8 cellular contexts compared by ENCODE assay signal in genomic region chr4:73069338-73070071, GRCh38. TPM values are rescaled to one million over a fixed set of nuclear protein-coding genes. Genes with fewer than 3 reads are reported as not detected.
DNase-seq lines count a peak whose midpoint lies in the region; ATAC-seq and TF ChIP-seq lines count a peak whose summit lies in the region.

COX18 (minus strand) TSS chr4:73069716; CDS start chr4:73069649, 67 bp downstream.

- no TSS peak for BruUV-seq in OCI-LY7 (replicated peaks; lab: Mats Ljungman, UMichigan)

- CTCF ChIA-PET in OCI-LY7 (lab: Charles Lee; ENCODE audit: unreplicated experiment), result interaction anchor here (0.5 kb wide), 1 partner anchor 44 kb away, joined by 3 read pairs; no protein-coding TSS in a partner anchor

- H3K9me3 ChIP-seq in OCI-LY7 (ENCODE audit: low read length), result no peaks in the 10 kb centered on the region

- 0 out of 2 replicates have a peak, but pooled peaks have one; percentile 22 for TF ChIP-seq CTCF in OCI-LY7 (conservative IDR thresholded peaks at IDR 0.05; ENCODE audit: low read length)
- no peak for TF ChIP-seq CTCF in endothelial cell (IDR thresholded peaks at IDR 0.05; ENCODE audit: unreplicated experiment)
- no peak for TF ChIP-seq CTCF in mesothelial cell of epicardium (IDR thresholded peaks at IDR 0.05; ENCODE audit: unreplicated experiment)

- peak within 1 kb of the TSS; percentile 99 for H3K27ac Mint-ChIP-seq in endothelial cell (ENCODE audit: unreplicated experiment)
- peak within 1 kb of the TSS; percentile 99 for H3K27ac Mint-ChIP-seq in mesothelial cell of epicardium

- no peaks in the 10 kb centered on the region for H4K20me1 ChIP-seq in OCI-LY7 (ENCODE audit: insufficient read depth, low read length)

- H3K4me3 ChIP-seq in OCI-LY7 (ENCODE audit: low read depth, low read length, poor library complexity, severe bottlenecking), result peak within 1 kb of the TSS; percentile 81

- H3K4me1 Mint-ChIP-seq in endothelial cell (ENCODE audit: unreplicated experiment) (peaks cover 15% of the 10 kb centered on the region), mesothelial cell of epicardium (peaks cover 16% of the 10 kb centered on the region)

- POLR2A ChIA-PET in OCI-LY7 (lab: Charles Lee), result interaction anchor here (0.6 to 2.8 kb wide), 8 partner anchors 11 to 547 kb away, joined by 3 to 20 read pairs (median 4); partner anchors contain the start of gene ANKRD17

- no peaks in the 10 kb centered on the region for H3K9me2 ChIP-seq in OCI-LY7 (ENCODE audit: insufficient read depth, low read length)

- H3K36me3 ChIP-seq in OCI-LY7 (ENCODE audit: insufficient read depth, low read length), result peaks cover 61% of the 10 kb centered on the region

- peaks cover 18% of the 10 kb centered on the region; the same call in 1 of the 2 replicates for H3K79me2 ChIP-seq in OCI-LY7 (ENCODE audit: insufficient read depth, low read depth, low read length)

- H3K4me3 Mint-ChIP-seq in endothelial cell (ENCODE audit: unreplicated experiment), result peak within 1 kb of the TSS; percentile 94
- peak within 1 kb of the TSS; percentile 93 for H3K4me3 Mint-ChIP-seq in mesothelial cell of epicardium

- H3K4me2 ChIP-seq in OCI-LY7 (ENCODE audit: low read length), result peak within 1 kb of the TSS; percentile 93

- peaks cover 4% of the 10 kb centered on the region for H3K36me3 Mint-ChIP-seq in endothelial cell (ENCODE audit: low read depth, unreplicated experiment)
- peaks cover 7% of the 10 kb centered on the region for H3K36me3 Mint-ChIP-seq in mesothelial cell of epicardium

- H3K27ac ChIP-seq in OCI-LY7 (ENCODE audit: low read depth, low read length, poor library complexity, severe bottlenecking), result peak within 1 kb of the TSS; percentile 93

- H2AFZ ChIP-seq in OCI-LY7 (ENCODE audit: low read length), result peak within 1 kb of the TSS; percentile 92

- no peaks in the 10 kb centered on the region for H3K9me3 Mint-ChIP-seq in endothelial cell (ENCODE audit: unreplicated experiment)
- H3K9me3 Mint-ChIP-seq in mesothelial cell of epicardium, result no peaks in the 10 kb centered on the region

- intact Hi-C loops in OCI-LY7 (cut with micrococcal nuclease; ENCODE audit: unreplicated experiment), result loop anchor here (1.0 to 10.0 kb wide), 3 partner anchors 190 to 585 kb away; no protein-coding TSS in a partner anchor

- DNase-seq in DMS 273 treated with DMSO at 0.1 percent for 48 hours (lab: John Stamatoyannopoulos, UW) (peak; percentile 79), HuH-7.5 (ENCODE audit: low spot score) (peak; percentile 59), OCI-LY7 (ENCODE audit: low spot score) (peak; percentile 99), activated T-cell treated with anti-CD3 and anti-CD28 coated beads for 1 hour (ENCODE audit: low read depth) (peak; percentile 88), endothelial cell (ENCODE audit: low spot score) (peak; percentile 97), mesothelial cell of epicardium (ENCODE audit: low spot score in 2 of 2, unreplicated experiment in 2 of 2) (peak; percentile 89 to 97)
- DNase-seq in stimulated activated CD8-positive, alpha-beta memory T cell treated with anti-CD3 and anti-CD28 coated beads, Interleukin-15, amount 100 ng/mL, for 48 hours (ENCODE audit: low read depth in 2 of 2), result peak; percentile 93 to 96

- peaks cover 15% of the 10 kb centered on the region for H3K4me1 ChIP-seq in OCI-LY7 (ENCODE audit: insufficient read depth, low read length, poor library complexity, severe bottlenecking)

- ATAC-seq in GM21526 (IDR thresholded peaks at IDR 0.05; ENCODE audit: low FRiP score, unreplicated experiment), result peak; percentile 88

- H3K27me3 Mint-ChIP-seq in endothelial cell (ENCODE audit: unreplicated experiment) (peaks cover 9% of the 10 kb centered on the region), mesothelial cell of epicardium (ENCODE audit: low read depth) (no peaks in the 10 kb centered on the region)

RNA-seq across cellular contexts. Expression of gene COX18, which starts in this region (rescaled TPM):
- total RNA-seq in OCI-LY7 (2014; rRNA removed; shearing (Covaris generic)), result 14.3 and 16.9 TPM in 2 replicates
- total RNA-seq in OCI-LY7 (2022), result 23.4 and 23.5 TPM in 2 replicates
- total RNA-seq in endothelial cell (ENCODE audit: unreplicated experiment), result 14.4 TPM
- total RNA-seq in mesothelial cell of epicardium, result 17.7 to 18.3 TPM (median 17.8 TPM) in 3 replicates

Comparison
In these comparisons a context has a peak if more than half of its experiments do, and no peak if none do; other contexts are left out.
1. Peak in every context shown above with its lines: DNase-seq, ATAC-seq, H3K4me3 ChIP-seq and H3K27ac ChIP-seq.